15 cellular contexts compared by ENCODE assay signal in the genomic region with DNA sequence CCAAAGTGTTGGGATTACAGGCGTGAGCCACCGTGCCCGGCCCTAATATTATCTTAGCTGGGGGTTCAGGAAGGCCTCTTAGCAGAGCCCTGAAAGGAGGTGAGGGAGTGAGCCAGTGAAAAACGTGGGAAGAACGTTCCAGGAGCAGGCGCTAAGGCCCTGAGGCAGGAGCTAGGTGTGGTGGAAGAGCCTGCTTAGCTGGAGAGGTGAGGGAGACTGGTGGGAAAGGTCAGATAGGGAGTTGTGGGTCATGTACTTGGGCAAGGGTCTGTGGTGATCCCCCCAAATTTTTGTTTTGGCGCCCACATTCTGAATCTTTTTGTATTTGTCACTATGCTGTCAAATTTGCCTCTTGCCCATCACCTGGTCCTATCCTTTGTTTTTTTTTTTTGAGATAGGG. TPM values are rescaled to one million over a fixed set of nuclear protein-coding genes. Genes with fewer than 3 reads are reported as not detected.
DNase-seq lines count a peak whose midpoint lies in the region; ATAC-seq and TF ChIP-seq lines count a peak whose summit lies in the region.
"Had no signal": no experiment of that assay in that cellular context is flagged by ENCODE, and none has a peak within 500 bp of the region (broad histone marks: within the 10 kb centered on the region; RNA-seq: fewer than 3 reads in every experiment).

No MANE protein-coding gene starts in this region.

- peak overlapping the region; percentile 99 for H3K27ac ChIP-seq in RWPE1
- H3K27ac ChIP-seq: BLaER1 treated with 17β-estradiol and CSF1 and Interleukin-3, amounts not matched to agents 10 nM and 100 nM had no signal

- CTCF ChIA-PET in RWPE1 (lab: Yijun Ruan, JAX), result interaction anchor here (0.6 kb wide), 1 partner anchor 33 kb away, joined by 3 read pairs; no protein-coding TSS in a partner anchor

- no peak for TF ChIP-seq CTCF in RWPE1 (conservative IDR thresholded peaks at IDR 0.05; ENCODE audit: low read depth)

- no peak overlapping the region for H3K4me3 Mint-ChIP-seq in activated CD4-positive, alpha-beta T cell treated with anti-CD3 and anti-CD28 coated beads, Interleukin-2, amount 10 ng/mL, durations not matched to agents 24 days and 14 days
- no peak overlapping the region for H3K4me3 Mint-ChIP-seq in activated naive CD8-positive, alpha-beta T cell treated with anti-CD3 and anti-CD28 coated beads for 36 hours
- no peak overlapping the region for H3K4me3 Mint-ChIP-seq in activated naive CD8-positive, alpha-beta T cell treated with anti-CD3 and anti-CD28 coated beads, Interleukin-2, amount 50 U/mL, for 24 hours
- H3K4me3 Mint-ChIP-seq in stimulated activated naive B cell treated with anti-CD40 and anti-IgM and Interleukin-4, amounts not matched to agents 10 μg/mL and 1 μg/mL and 100 μg/mL, for 72 hours, result no peak overlapping the region
- H3K4me3 Mint-ChIP-seq: B cell; CD8-positive, alpha-beta T cell had no signal

- no peaks in the 10 kb centered on the region for H3K27me3 Mint-ChIP-seq in activated CD4-positive, alpha-beta T cell treated with anti-CD3 and anti-CD28 coated beads, Interleukin-2, amount 10 ng/mL, durations not matched to agents 24 days and 14 days
- H3K27me3 Mint-ChIP-seq in activated naive CD8-positive, alpha-beta T cell treated with anti-CD3 and anti-CD28 coated beads for 36 hours, result no peaks in the 10 kb centered on the region
- H3K27me3 Mint-ChIP-seq in activated naive CD8-positive, alpha-beta T cell treated with anti-CD3 and anti-CD28 coated beads, Interleukin-2, amount 50 U/mL, for 24 hours, result no peaks in the 10 kb centered on the region
- no peaks in the 10 kb centered on the region for H3K27me3 Mint-ChIP-seq in stimulated activated naive B cell treated with anti-CD40 and anti-IgM and Interleukin-4, amounts not matched to agents 10 μg/mL and 1 μg/mL and 100 μg/mL, for 72 hours
- H3K27me3 Mint-ChIP-seq: B cell had no signal

- no peaks in the 10 kb centered on the region for H3K9me3 Mint-ChIP-seq in activated CD4-positive, alpha-beta T cell treated with anti-CD3 and anti-CD28 coated beads, Interleukin-2, amount 10 ng/mL, durations not matched to agents 24 days and 14 days
- H3K9me3 Mint-ChIP-seq in activated naive CD8-positive, alpha-beta T cell treated with anti-CD3 and anti-CD28 coated beads for 36 hours, result no peaks in the 10 kb centered on the region
- H3K9me3 Mint-ChIP-seq in activated naive CD8-positive, alpha-beta T cell treated with anti-CD3 and anti-CD28 coated beads, Interleukin-2, amount 50 U/mL, for 24 hours, result no peaks in the 10 kb centered on the region
- H3K9me3 Mint-ChIP-seq in stimulated activated naive B cell treated with anti-CD40 and anti-IgM and Interleukin-4, amounts not matched to agents 10 μg/mL and 1 μg/mL and 100 μg/mL, for 72 hours, result no peaks in the 10 kb centered on the region
- H3K9me3 Mint-ChIP-seq: CD8-positive, alpha-beta T cell had no signal

- DNase-seq in activated CD4-positive, alpha-beta T cell treated with anti-CD3 and anti-CD28 coated beads, Interleukin-2, amount 10 ng/mL, durations not matched to agents 24 days and 14 days, result no peak
- DNase-seq in activated CD4-positive, alpha-beta T cell treated with anti-CD3 and anti-CD28 coated beads, Interleukin-2, amount 50 U/mL, for 1 hour, result no peak
- DNase-seq in activated naive CD8-positive, alpha-beta T cell treated with anti-CD3 and anti-CD28 coated beads for 36 hours, result no peak
- DNase-seq in activated naive CD8-positive, alpha-beta T cell treated with anti-CD3 and anti-CD28 coated beads, Interleukin-2, amount 50 U/mL, for 24 hours, result no peak
- no peak for DNase-seq in RWPE1 (ENCODE audit: low spot score)
- no peak for DNase-seq in stimulated activated naive B cell treated with anti-CD40 and anti-IgM and Interleukin-4, amounts not matched to agents 10 μg/mL and 1 μg/mL and 100 μg/mL, for 72 hours
- no peak for DNase-seq in activated effector memory CD4-positive, alpha-beta T cell treated with Interleukin-2 at 50 U/mL for 16 hours
- DNase-seq: Calu3; CD8-positive, alpha-beta T cell; DMS79 treated with DMSO at 0.1 percent for 48 hours; GF-D8 had no signal

- POLR2A ChIA-PET in RWPE1 (lab: Yijun Ruan, JAX; ENCODE audit: low non-redundant PET), result interaction anchor here (0.7 kb wide), 1 partner anchor 9 kb away, joined by 3 read pairs; no protein-coding TSS in a partner anchor

- peaks cover 23% of the 10 kb centered on the region for H3K4me1 Mint-ChIP-seq in activated CD4-positive, alpha-beta T cell treated with anti-CD3 and anti-CD28 coated beads, Interleukin-2, amount 10 ng/mL, durations not matched to agents 24 days and 14 days
- H3K4me1 Mint-ChIP-seq in activated naive CD8-positive, alpha-beta T cell treated with anti-CD3 and anti-CD28 coated beads for 36 hours, result peaks cover 9% of the 10 kb centered on the region
- peaks cover 9% of the 10 kb centered on the region for H3K4me1 Mint-ChIP-seq in activated naive CD8-positive, alpha-beta T cell treated with anti-CD3 and anti-CD28 coated beads, Interleukin-2, amount 50 U/mL, for 24 hours
- H3K4me1 Mint-ChIP-seq in stimulated activated naive B cell treated with anti-CD40 and anti-IgM and Interleukin-4, amounts not matched to agents 10 μg/mL and 1 μg/mL and 100 μg/mL, for 72 hours, result peaks cover 17 to 20% of the 10 kb centered on the region in 2 donors

- no peak for ATAC-seq in activated naive CD8-positive, alpha-beta T cell treated with anti-CD3 and anti-CD28 coated beads, Interleukin-2, amount 50 U/mL, for 24 hours
- ATAC-seq in stimulated activated naive B cell treated with anti-CD40 and anti-IgM and Interleukin-4, amounts not matched to agents 10 μg/mL and 1 μg/mL and 100 μg/mL, for 72 hours (replicated peaks), result no peak
- ATAC-seq: CD8-positive, alpha-beta T cell had no signal

- intact Hi-C loops in activated CD4-positive, alpha-beta T cell treated with anti-CD3 and anti-CD28 coated beads, Interleukin-2, amount 10 ng/mL, durations not matched to agents 24 days and 14 days (cut with micrococcal nuclease), result no loop called here

- H3K36me3 Mint-ChIP-seq in activated CD4-positive, alpha-beta T cell treated with anti-CD3 and anti-CD28 coated beads, Interleukin-2, amount 10 ng/mL, durations not matched to agents 24 days and 14 days (ENCODE audit: low read depth), result peaks cover 43% of the 10 kb centered on the region
- H3K36me3 Mint-ChIP-seq in activated naive CD8-positive, alpha-beta T cell treated with anti-CD3 and anti-CD28 coated beads for 36 hours, result peaks cover 10% of the 10 kb centered on the region
- H3K36me3 Mint-ChIP-seq in activated naive CD8-positive, alpha-beta T cell treated with anti-CD3 and anti-CD28 coated beads, Interleukin-2, amount 50 U/mL, for 24 hours (ENCODE audit: low read depth), result peaks cover 10% of the 10 kb centered on the region
- peaks cover 34 to 56% of the 10 kb centered on the region in 2 donors for H3K36me3 Mint-ChIP-seq in stimulated activated naive B cell treated with anti-CD40 and anti-IgM and Interleukin-4, amounts not matched to agents 10 μg/mL and 1 μg/mL and 100 μg/mL, for 72 hours

- peak overlapping the region; percentile 36 for H3K27ac Mint-ChIP-seq in activated CD4-positive, alpha-beta T cell treated with anti-CD3 and anti-CD28 coated beads, Interleukin-2, amount 10 ng/mL, durations not matched to agents 24 days and 14 days
- H3K27ac Mint-ChIP-seq in activated naive CD8-positive, alpha-beta T cell treated with anti-CD3 and anti-CD28 coated beads for 36 hours, result peak overlapping the region; percentile 39
- no peak overlapping the region for H3K27ac Mint-ChIP-seq in activated naive CD8-positive, alpha-beta T cell treated with anti-CD3 and anti-CD28 coated beads, Interleukin-2, amount 50 U/mL, for 24 hours
- peak overlapping the region; percentile 59 for H3K27ac Mint-ChIP-seq in stimulated activated naive B cell treated with anti-CD40 and anti-IgM and Interleukin-4, amounts not matched to agents 10 μg/mL and 1 μg/mL and 100 μg/mL, for 72 hours
- H3K27ac Mint-ChIP-seq: B cell; CD8-positive, alpha-beta T cell had no signal

RNA-seq across cellular contexts. Expression of a gene that starts 5.1 kb away (rescaled TPM):
- total RNA-seq in activated CD4-positive, alpha-beta T cell treated with anti-CD3 and anti-CD28 coated beads, Interleukin-2, amount 10 ng/mL, durations not matched to agents 24 days and 14 days, result 10.6 and 11.0 TPM in 2 replicates
- 10 to 100 TPM in 1 of 2 experiments, 1 to 10 TPM in 1; 9.8 to 10.6 TPM for total RNA-seq in activated naive CD8-positive, alpha-beta T cell treated with anti-CD3 and anti-CD28 coated beads for 36 hours

RNA-seq across cellular contexts. Expression of a gene that starts 13.3 kb away (rescaled TPM):
- 40.6 and 44.6 TPM in 2 replicates for total RNA-seq in activated CD4-positive, alpha-beta T cell treated with anti-CD3 and anti-CD28 coated beads, Interleukin-2, amount 10 ng/mL, durations not matched to agents 24 days and 14 days
- 10 to 100 TPM; 28.4 to 29.3 TPM for total RNA-seq in activated naive CD8-positive, alpha-beta T cell treated with anti-CD3 and anti-CD28 coated beads for 36 hours

RNA-seq across cellular contexts. Expression of a gene that starts 38.6 kb away (rescaled TPM):
- 17.4 and 17.6 TPM in 2 replicates for total RNA-seq in activated CD4-positive, alpha-beta T cell treated with anti-CD3 and anti-CD28 coated beads, Interleukin-2, amount 10 ng/mL, durations not matched to agents 24 days and 14 days
- 10 to 100 TPM; 12.5 to 13.3 TPM for total RNA-seq in activated naive CD8-positive, alpha-beta T cell treated with anti-CD3 and anti-CD28 coated beads for 36 hours

RNA-seq across cellular contexts. Expression of a gene that starts 40.1 kb away (rescaled TPM):
- total RNA-seq in activated CD4-positive, alpha-beta T cell treated with anti-CD3 and anti-CD28 coated beads, Interleukin-2, amount 10 ng/mL, durations not matched to agents 24 days and 14 days, result 0.16 and 0.88 TPM in 2 replicates
- 1 to 10 TPM; 1.4 to 1.8 TPM for total RNA-seq in activated naive CD8-positive, alpha-beta T cell treated with anti-CD3 and anti-CD28 coated beads for 36 hours
- total RNA-seq: A172, H1 had no signal
